8 cellular contexts compared by ENCODE assay signal in the genomic region with DNA sequence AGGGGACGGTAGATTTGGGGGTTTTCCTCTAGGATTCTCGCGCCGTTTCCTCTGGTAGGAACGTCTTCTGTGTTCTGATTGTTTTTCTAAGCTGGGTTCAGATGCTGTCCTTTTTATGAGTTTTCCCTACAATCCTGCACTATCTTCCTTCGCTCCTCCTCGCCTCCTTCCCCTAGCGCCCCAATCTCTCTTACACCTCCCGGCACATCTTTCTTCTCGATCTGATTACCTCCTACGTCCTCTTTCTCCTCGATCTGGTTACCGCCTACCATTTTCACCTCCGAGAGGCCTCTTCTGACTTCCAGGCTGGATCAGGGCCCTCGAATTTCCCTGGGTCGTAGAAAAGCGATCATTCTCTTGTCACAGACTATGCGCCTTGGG. TPM values are rescaled to one million over a fixed set of nuclear protein-coding genes. Genes with fewer than 3 reads are reported as not detected.
DNase-seq lines count a peak whose midpoint lies in the region; ATAC-seq and TF ChIP-seq lines count a peak whose summit lies in the region.

No MANE protein-coding gene starts in this region.

- no peak overlapping the region for H2AFZ ChIP-seq in neuron (ENCODE audit: low read depth, low read length)

- H3K36me3 ChIP-seq in BLaER1 = peaks cover 62% of the 10 kb centered on the region
- no peaks in the 10 kb centered on the region for H3K36me3 ChIP-seq in endocrine pancreas (ENCODE audit: control insufficient read depth, insufficient read depth, low read length)
- H3K36me3 ChIP-seq in neuron (ENCODE audit: insufficient read depth, low read length) = peaks cover 52% of the 10 kb centered on the region

- ATAC-seq in GM21529 (IDR thresholded peaks at IDR 0.05; ENCODE audit: unreplicated experiment) = peak; percentile 6
- no peak for ATAC-seq in HG03520 (IDR thresholded peaks at IDR 0.05; ENCODE audit: unreplicated experiment)

- DNase-seq in amniotic stem cell (lab: John Stamatoyannopoulos, UW) = no peak
- no peak for DNase-seq in amygdala (lab: John Stamatoyannopoulos, UW)

- peak overlapping the region; percentile 89 for H3K4me2 ChIP-seq in BLaER1

- peaks cover 36% of the 10 kb centered on the region for H3K4me1 ChIP-seq in BLaER1
- peaks cover 15% of the 10 kb centered on the region for H3K4me1 ChIP-seq in endocrine pancreas (ENCODE audit: control insufficient read depth, insufficient read depth, low read length)
- H3K4me1 ChIP-seq in neuron (ENCODE audit: insufficient read depth, low read length) = peaks cover 26% of the 10 kb centered on the region

- H3K9me3 ChIP-seq in BLaER1 (no peaks in the 10 kb centered on the region), endocrine pancreas (ENCODE audit: control insufficient read depth, low read length) (no peaks in the 10 kb centered on the region), neuron (ENCODE audit: low read length) (no peaks in the 10 kb centered on the region)

- peaks cover 64% of the 10 kb centered on the region for H4K20me1 ChIP-seq in BLaER1

- H3K27me3 ChIP-seq in BLaER1 (no peaks in the 10 kb centered on the region), endocrine pancreas (ENCODE audit: control insufficient read depth, insufficient read depth, low read length) (no peaks in the 10 kb centered on the region), neuron (ENCODE audit: insufficient read depth, low read length) (no peaks in the 10 kb centered on the region)

- peak overlapping the region; percentile 97 for H3K9ac ChIP-seq in BLaER1
- H3K9ac ChIP-seq in endocrine pancreas (ENCODE audit: control insufficient read depth, insufficient read depth, low read length) = peak overlapping the region; percentile 99

- peak overlapping the region; percentile 98 for H3K27ac ChIP-seq in BLaER1

- peak overlapping the region; percentile 93 for H3K4me3 ChIP-seq in BLaER1
- H3K4me3 ChIP-seq in endocrine pancreas (ENCODE audit: control insufficient read depth, insufficient read depth, low read length) = peak overlapping the region; percentile 92
- H3K4me3 ChIP-seq in neuron (ENCODE audit: low read length) = peak overlapping the region; percentile 80

TF ChIP-seq in PFSK-1, 5 proteins besides CTCF, POLR2A, EP300 and RAD21:
- TF ChIP-seq POLR2AphosphoS5 (IDR thresholded peaks at IDR 0.05; ENCODE audit: low read depth, low read length) (no peak), SIN3A (IDR thresholded peaks at IDR 0.05; ENCODE audit: borderline replicate concordance, insufficient read depth, low read length) (0 out of 2 replicates have a peak, but pooled peaks have one; percentile 35)

RNA-seq across cellular contexts. Expression of gene BUD31, which starts 0.4 kb away (rescaled TPM):
- polyA plus RNA-seq in PFSK-1 (2012; ENCODE audit: insufficient read length, low read depth) = 241 TPM

RNA-seq across cellular contexts. Expression of gene PDAP1, which starts 0.8 kb away (rescaled TPM):
- polyA plus RNA-seq in PFSK-1 (2012; ENCODE audit: insufficient read length, low read depth) = 373 TPM

RNA-seq across cellular contexts. Expression of gene PTCD1, which starts 29.4 kb away (rescaled TPM):
- 12.1 TPM for polyA plus RNA-seq in PFSK-1 (2012; ENCODE audit: insufficient read length, low read depth)

RNA-seq across cellular contexts. Expression of gene CPSF4, which starts 29.6 kb away (rescaled TPM):
- 53.2 TPM for polyA plus RNA-seq in PFSK-1 (2012; ENCODE audit: insufficient read length, low read depth)

RNA-seq across cellular contexts. Expression of gene ARPC1B, which starts 34.7 kb away (rescaled TPM):
- 410 TPM for polyA plus RNA-seq in PFSK-1 (2012; ENCODE audit: insufficient read length, low read depth)
